16 cellular contexts compared by ENCODE assay signal in genomic region chr12:18297883-18298282, GRCh38. TPM values are rescaled to one million over a fixed set of nuclear protein-coding genes. Genes with fewer than 3 reads are reported as not detected.
DNase-seq lines count a peak whose midpoint lies in the region; ATAC-seq and TF ChIP-seq lines count a peak whose summit lies in the region.
"Had no signal": no experiment of that assay in that cellular context is flagged by ENCODE, and none has a peak within 500 bp of the region (broad histone marks: within the 10 kb centered on the region; RNA-seq: fewer than 3 reads in every experiment).

No MANE protein-coding gene starts in this region.

- H3K4me3 ChIP-seq in HUES6 (ENCODE audit: low read depth, low read length) (no peak overlapping the region; the same call in 1 of the 2 replicates), iPS-20b (ENCODE audit: low read length) (peak overlapping the region; percentile 4; the same call in 1 of the 2 replicates), WERI-Rb-1 (ENCODE audit: low read depth, low read length) (no peak overlapping the region)
- H3K4me3 ChIP-seq: GM12878, K562 had no signal

- intact Hi-C loops in Calu3 (cut with micrococcal nuclease; ENCODE audit: unreplicated experiment), result loop anchor here (2.0 kb wide), 2 partner anchors 31 to 155 kb away; no protein-coding TSS in a partner anchor

- H3K9me3 Mint-ChIP-seq in Calu3 (ENCODE audit: low read depth, unreplicated experiment), result no peaks in the 10 kb centered on the region
- peaks cover 26% of the 10 kb centered on the region for H3K9me3 Mint-ChIP-seq in WTC11

- CTCF ChIA-PET in Calu3 (lab: Charles Lee), result interaction anchor here (0.6 kb wide), 1 partner anchor 1948 kb away, joined by 4 read pairs; no protein-coding TSS in a partner anchor
- CTCF ChIA-PET in WTC11 (lab: Charles Lee), result no interaction called here

- POLR2A ChIA-PET in WTC11 (lab: Charles Lee), result no interaction called here

- H3K4me1 ChIP-seq in HUES6 (ENCODE audit: control insufficient read depth, insufficient read depth, low read length), result peaks cover 36% of the 10 kb centered on the region; the same call in 1 of the 2 replicates
- peaks cover 36% of the 10 kb centered on the region for H3K4me1 ChIP-seq in iPS-20b (ENCODE audit: insufficient read depth, low read length)

- H3K4me1 Mint-ChIP-seq in Calu3 (ENCODE audit: low read depth, unreplicated experiment) (peaks cover 45% of the 10 kb centered on the region), WTC11 (peaks cover 50% of the 10 kb centered on the region)
- H3K4me1 Mint-ChIP-seq: B cell had no signal

- H3K27me3 Mint-ChIP-seq in Calu3 (ENCODE audit: unreplicated experiment), result no peaks in the 10 kb centered on the region
- H3K27me3 Mint-ChIP-seq in WTC11 (ENCODE audit: low read depth), result peaks cover 4% of the 10 kb centered on the region; the same call in 1 of the 2 replicates
- H3K27me3 Mint-ChIP-seq: B cell; CD4-positive, alpha-beta T cell had no signal

- H3K36me3 Mint-ChIP-seq in Calu3 (ENCODE audit: insufficient read depth, unreplicated experiment), result peaks cover 56% of the 10 kb centered on the region
- H3K36me3 Mint-ChIP-seq in WTC11, result peaks cover 18% of the 10 kb centered on the region

- H3K9me3 ChIP-seq in HUES6 (ENCODE audit: control insufficient read depth, insufficient read depth, low read depth, low read length) (no peaks in the 10 kb centered on the region; the same call in 1 of the 2 replicates), iPS-20b (ENCODE audit: insufficient read depth, low read depth, low read length) (no peaks in the 10 kb centered on the region; the same call in 1 of the 2 replicates), WERI-Rb-1 (ENCODE audit: severe bottlenecking) (no peaks in the 10 kb centered on the region)

- TF ChIP-seq CTCF in Calu3 (IDR thresholded peaks at IDR 0.05; ENCODE audit: unreplicated experiment) (no peak), WTC11 (IDR thresholded peaks at IDR 0.05) (no peak), WERI-Rb-1 (IDR thresholded peaks at IDR 0.05; ENCODE audit: low read depth, low read length) (no peak)

- no TSS peak for BruUV-seq in Calu3 (replicated peaks; lab: Mats Ljungman, UMichigan)

- peak overlapping the region; percentile 67 for H3K4me3 Mint-ChIP-seq in Calu3 (ENCODE audit: low read depth, unreplicated experiment)
- H3K4me3 Mint-ChIP-seq in WTC11, result no peak overlapping the region
- H3K4me3 Mint-ChIP-seq: B cell; CD4-positive, alpha-beta T cell had no signal

- H3K27me3 ChIP-seq in HUES6 (ENCODE audit: control insufficient read depth, insufficient read depth, low read length) (no peaks in the 10 kb centered on the region), iPS-20b (ENCODE audit: insufficient read depth, low read length) (no peaks in the 10 kb centered on the region), WERI-Rb-1 (ENCODE audit: insufficient read depth, low read depth, severe bottlenecking) (no peaks in the 10 kb centered on the region)

- H3K36me3 ChIP-seq in HUES6 (ENCODE audit: control insufficient read depth, insufficient read depth, low read length) (no peaks in the 10 kb centered on the region), iPS-20b (ENCODE audit: insufficient read depth, low read depth, low read length) (no peaks in the 10 kb centered on the region), WERI-Rb-1 (no peaks in the 10 kb centered on the region)

- no peak; the same call in 1 of the 2 replicates for ATAC-seq in WTC11
- no peak for ATAC-seq in GM21447 (IDR thresholded peaks at IDR 0.05; ENCODE audit: unreplicated experiment)
- ATAC-seq: GM12878, K562 had no signal

- DNase-seq in Calu3 (no peak), WTC11 (ENCODE audit: low spot score) (no peak), SKM-1 treated with dmso at 0.1 percent for 144 hours (lab: John Stamatoyannopoulos, UW; ENCODE audit: unreplicated experiment) (no peak), WERI-Rb-1 (no peak)
- DNase-seq: C1 segment of cervical spinal cord; CD4-positive, alpha-beta T cell; DMS79 had no signal

- H3K9ac ChIP-seq in HUES6 (ENCODE audit: low read length), result no peak overlapping the region
- no peak overlapping the region for H3K9ac ChIP-seq in iPS-20b (ENCODE audit: low read depth, low read length)

- H3K27ac ChIP-seq in HUES6 (ENCODE audit: low read depth, low read length), result peak overlapping the region; percentile 7
- no peak overlapping the region for H3K27ac ChIP-seq in iPS-20b (ENCODE audit: low read length)
- no peak overlapping the region for H3K27ac ChIP-seq in WERI-Rb-1

- H3K27ac Mint-ChIP-seq in Calu3 (ENCODE audit: unreplicated experiment) (peak overlapping the region; percentile 95), WTC11 (peak overlapping the region; percentile 33; the same call in 1 of the 2 replicates)
- H3K27ac Mint-ChIP-seq: B cell; CD4-positive, alpha-beta T cell had no signal

TF ChIP-seq in WTC11, 78 proteins besides CTCF, POLR2A, EP300 and RAD21 (continues in another document):
- TF ChIP-seq ZNF232 (CRISPR knock-in tag; IDR thresholded peaks at IDR 0.05), result no peak
- no peak for TF ChIP-seq IRF1 (CRISPR knock-in tag; IDR thresholded peaks at IDR 0.05)
- no peak for TF ChIP-seq ETV6 (CRISPR knock-in tag; IDR thresholded peaks at IDR 0.05)
- TF ChIP-seq TP53 (CRISPR knock-in tag; IDR thresholded peaks at IDR 0.05), result no peak
- TF ChIP-seq ARID4B (CRISPR knock-in tag; IDR thresholded peaks at IDR 0.05; ENCODE audit: borderline replicate concordance), result no peak
- TF ChIP-seq PRDM15 (CRISPR knock-in tag; IDR thresholded peaks at IDR 0.05), result no peak
- no peak for TF ChIP-seq NR2C2 (CRISPR knock-in tag; IDR thresholded peaks at IDR 0.05)

RNA-seq across cellular contexts. Expression of gene PIK3C2G, which starts 36.6 kb away (rescaled TPM):
- 24.0 and 24.3 TPM in 2 replicates for total RNA-seq in Calu3 (2022)
- not detected in 3 replicates for total RNA-seq in WTC11 (2021)
- total RNA-seq: A172; B cell; CD4-positive, alpha-beta T cell; G401; GM12878; HT1080; K562 had no signal

Comparison
In these comparisons a context has a peak if more than half of its experiments do, and no peak if none do; other contexts are left out.
1. RNA of gene PIK3C2G, which starts 36.6 kb away (total RNA-seq): 24.0 to 24.3 TPM in Calu3; not detected in WTC11; every median in the first group is over 10 times any median in the second.